In the genomic region with DNA sequence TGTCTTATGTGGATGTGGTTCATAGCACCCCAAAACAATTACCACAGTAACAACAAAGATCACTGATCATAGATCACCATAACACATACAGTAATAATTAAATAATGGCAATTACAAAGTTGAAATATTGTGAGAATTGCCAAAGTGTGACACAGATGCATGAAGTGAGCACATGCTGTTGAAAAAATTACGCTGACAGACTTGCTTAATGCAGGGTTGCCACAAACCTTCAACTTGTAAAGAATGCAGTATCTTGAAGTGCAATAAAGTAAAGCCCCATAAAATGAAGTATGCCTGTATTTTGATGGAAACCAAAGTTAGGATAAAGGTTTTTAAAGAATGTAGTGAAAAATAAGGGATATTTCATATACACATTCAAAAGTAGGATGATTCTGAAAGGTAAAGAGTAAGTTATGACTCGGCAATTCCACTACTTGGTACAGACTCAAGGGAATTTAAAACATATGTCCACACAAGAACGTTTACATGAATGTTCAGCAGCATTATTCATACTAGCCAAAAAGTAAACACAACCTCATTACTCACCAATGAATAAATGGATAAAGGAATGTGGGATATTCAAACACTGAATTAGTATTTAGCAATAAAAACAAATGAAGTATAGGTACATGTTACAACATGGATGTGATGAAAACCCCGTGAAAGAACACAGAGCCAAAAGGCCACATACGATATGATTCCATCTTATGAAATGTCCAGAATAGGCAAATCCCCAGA, we compare ENCODE assay signal across 16 cellular contexts.
DNase-seq lines count a peak whose midpoint lies in the region; ATAC-seq and TF ChIP-seq lines count a peak whose summit lies in the region.
"Had no signal": no experiment of that assay in that cellular context is flagged by ENCODE, and none has a peak within 500 bp of the region (broad histone marks: within the 10 kb centered on the region; RNA-seq: fewer than 3 reads in every experiment).

No MANE protein-coding gene starts in this region.

- H3K9me3 ChIP-seq in adipocyte (ENCODE audit: control insufficient read depth, low read length) = no peaks in the 10 kb centered on the region
- H3K9me3 ChIP-seq: body of pancreas, neutrophil had no signal

- ATAC-seq in GM18861 (IDR thresholded peaks at IDR 0.05; ENCODE audit: unreplicated experiment) = no peak
- ATAC-seq: body of pancreas had no signal

- H3K4me1 ChIP-seq in adipocyte (ENCODE audit: control insufficient read depth, insufficient read depth, low read length) = peaks cover 11% of the 10 kb centered on the region
- H3K4me1 ChIP-seq: body of pancreas had no signal

- no peak overlapping the region for H3K9ac ChIP-seq in adipocyte (ENCODE audit: low read length)

- no peaks in the 10 kb centered on the region for H3K36me3 ChIP-seq in adipocyte (ENCODE audit: control insufficient read depth, insufficient read depth, low read length, severe bottlenecking)
- H3K36me3 ChIP-seq: neutrophil had no signal

- DNase-seq in A172 (ENCODE audit: low spot score) (peak; percentile 4), H4 (ENCODE audit: low spot score) (peak; percentile 38), adipocyte (ENCODE audit: low read depth) (peak; percentile 88), fibroblast of pulmonary artery (ENCODE audit: low read depth) (peak; percentile 66), T-helper 9 cell (no peak), medulla oblongata (ENCODE audit: extremely low spot score) (no peak), nucleus accumbens (lab: John Stamatoyannopoulos, UW) (no peak)
- DNase-seq: ACHN; activated CD4-positive, alpha-beta T cell treated with anti-CD3 and anti-CD28 coated beads, Interleukin-2, amount 50 U/mL, for 1 hour; body of pancreas; H9; NCI-H2171 treated with DMSO at 0.1 percent for 48 hours; stimulated activated CD4-positive, alpha-beta T cell treated with anti-CD3 and anti-CD28 coated beads, Interleukin-15, amount 100 ng/mL, for 24 hours; T-helper 1 cell had no signal

- no peak for TF ChIP-seq CTCF in fibroblast of pulmonary artery (IDR thresholded peaks at IDR 0.05; ENCODE audit: low read length, missing control alignments)

- no peaks in the 10 kb centered on the region for H3K27me3 ChIP-seq in adipocyte (replicated peaks; ENCODE audit: control insufficient read depth, insufficient read depth, low read length)
- H3K27me3 ChIP-seq: body of pancreas, neutrophil had no signal

- no peak overlapping the region for H3K4me3 ChIP-seq in adipocyte (ENCODE audit: low read length)
- no peak overlapping the region for H3K4me3 ChIP-seq in fibroblast of pulmonary artery (replicated peaks; ENCODE audit: low read depth, low read length)
- H3K4me3 ChIP-seq: body of pancreas had no signal

Comparison
In these comparisons a context has a peak if more than half of its experiments do, and no peak if none do; other contexts are left out.
1. DNase-seq: peak in A172 (single experiment), H4 (single experiment), adipocyte (single experiment) and fibroblast of pulmonary artery (single experiment); none in T-helper 9 cell (single experiment), medulla oblongata (single experiment) and nucleus accumbens (0 of 56).